ENCODE assay signal across 10 cellular contexts in genomic region chr19:49554701-49555181, GRCh38. TPM values are rescaled to one million over a fixed set of nuclear protein-coding genes. Genes with fewer than 3 reads are reported as not detected.
A peak's percentile ranks its signal among the peaks of the same experiment; 100 is the strongest.
DNase-seq lines count a peak whose midpoint lies in the region; ATAC-seq and TF ChIP-seq lines count a peak whose summit lies in the region.
"Had no signal": no experiment of that assay in that cellular context is flagged by ENCODE, and none has a peak within 500 bp of the region (broad histone marks: within the 10 kb centered on the region; RNA-seq: fewer than 3 reads in every experiment).

No MANE protein-coding gene starts in this region.

- no peaks in the 10 kb centered on the region for H4K20me1 ChIP-seq in SK-N-SH (ENCODE audit: insufficient read depth)

- H2AFZ ChIP-seq in SK-N-SH (ENCODE audit: low read depth), result no peak overlapping the region

- no peak overlapping the region for H3K4me3 ChIP-seq in CD8-positive, alpha-beta memory T cell (ENCODE audit: low read length)
- no peak overlapping the region for H3K4me3 ChIP-seq in SK-N-SH (ENCODE audit: low read depth in 2 of 2, low read length in 1 of 2)

- CTCF ChIA-PET in CD8-positive, alpha-beta memory T cell (lab: Charles Lee), result interaction anchor here (4.2 to 11.4 kb wide), 2 partner anchors 11 to 16 kb away, joined by 24 to 128 read pairs; no protein-coding TSS in a partner anchor
- CTCF ChIA-PET in activated CD4-positive, alpha-beta memory T cell treated with anti-CD3 and anti-CD28 coated beads, Interleukin-2, amount 10 ng/mL, durations not matched to agents 7 days and 5 days (lab: Charles Lee), result interaction anchor here (0.9 to 10.7 kb wide), 5 partner anchors 8 to 78 kb away, joined by 3 to 297 read pairs (median 4); no protein-coding TSS in a partner anchor
- CTCF ChIA-PET in SK-N-SH (lab: Yijun Ruan, JAX), result interaction anchor here (0.6 to 1.6 kb wide), 2 partner anchors 16 to 1376 kb away, joined by 3 to 4 read pairs; no protein-coding TSS in a partner anchor

- WGBS in SK-N-SH (ENCODE audit: low lambda C conversion rate), result 95% methylated on average over 17 of the region's 17 CpGs

- H3K9me2 ChIP-seq in SK-N-SH, result no peaks in the 10 kb centered on the region

- H3K27me3 ChIP-seq in CD8-positive, alpha-beta memory T cell (ENCODE audit: insufficient read depth, low read length, poor library complexity, severe bottlenecking), result no peaks in the 10 kb centered on the region
- no peaks in the 10 kb centered on the region for H3K27me3 ChIP-seq in SK-N-SH (ENCODE audit: insufficient read depth)

- POLR2A ChIA-PET in CD8-positive, alpha-beta memory T cell (lab: Charles Lee), result interaction anchor here (0.5 to 1.0 kb wide), 6 partner anchors 21 to 86 kb away, joined by 3 to 4 read pairs (median 3); partner anchors contain the start of gene FLT3LG
- POLR2A ChIA-PET in activated CD4-positive, alpha-beta memory T cell treated with anti-CD3 and anti-CD28 coated beads, Interleukin-2, amount 10 ng/mL, durations not matched to agents 7 days and 5 days (lab: Charles Lee), result interaction anchor here (0.7 to 5.6 kb wide), 8 partner anchors 7 to 86 kb away, joined by 3 to 41 read pairs (median 4); no protein-coding TSS in a partner anchor
- POLR2A ChIA-PET in SK-N-SH (lab: Yijun Ruan, JAX), result no interaction called here

- no peak for TF ChIP-seq EP300 in SK-N-SH (IDR thresholded peaks at IDR 0.05; ENCODE audit: borderline replicate concordance in 1 of 2, low read depth in 1 of 2, low read length in 1 of 2)

- ATAC-seq in GM18858 (IDR thresholded peaks at IDR 0.05; ENCODE audit: unreplicated experiment) (no peak), GM21786 (IDR thresholded peaks at IDR 0.05; ENCODE audit: unreplicated experiment) (no peak)

- no peak for TF ChIP-seq RAD21 in SK-N-SH (IDR thresholded peaks at IDR 0.05; ENCODE audit: low read length)

- no peaks in the 10 kb centered on the region for H3K9me3 Mint-ChIP-seq in CD8-positive, alpha-beta memory T cell
- H3K9me3 Mint-ChIP-seq in activated CD4-positive, alpha-beta memory T cell treated with anti-CD3 and anti-CD28 coated beads, Interleukin-2, amount 10 ng/mL, durations not matched to agents 7 days and 5 days, result no peaks in the 10 kb centered on the region
- H3K9me3 Mint-ChIP-seq in progenitor cell of endocrine pancreas (ENCODE audit: low read depth), result no peaks in the 10 kb centered on the region

- peaks cover 12 to 42% (median 12%) of the 10 kb centered on the region in 3 donors for H3K36me3 Mint-ChIP-seq in CD8-positive, alpha-beta memory T cell
- H3K36me3 Mint-ChIP-seq in activated CD4-positive, alpha-beta memory T cell treated with anti-CD3 and anti-CD28 coated beads, Interleukin-2, amount 10 ng/mL, durations not matched to agents 7 days and 5 days (ENCODE audit: low read depth), result peaks cover 54% of the 10 kb centered on the region
- peaks cover 30% of the 10 kb centered on the region for H3K36me3 Mint-ChIP-seq in progenitor cell of endocrine pancreas (ENCODE audit: insufficient read depth)

- H3K9ac ChIP-seq in SK-N-SH, result no peak overlapping the region

- H3K79me2 ChIP-seq in SK-N-SH (ENCODE audit: insufficient read depth), result no peaks in the 10 kb centered on the region

- TF ChIP-seq CTCF in progenitor cell of endocrine pancreas (IDR thresholded peaks at IDR 0.05; ENCODE audit: unreplicated experiment) (no peak), SK-N-SH (IDR thresholded peaks at IDR 0.05) (no peak)

- peak in 4 of 5 donors; percentile 47 to 59 (median 56) for DNase-seq in CD8-positive, alpha-beta memory T cell
- DNase-seq in activated CD4-positive, alpha-beta memory T cell treated with anti-CD3 and anti-CD28 coated beads, Interleukin-2, amount 10 ng/mL, durations not matched to agents 7 days and 5 days, result peak; percentile 76
- DNase-seq in epithelial cell of prostate (ENCODE audit: low read depth, low spot score) (no peak), progenitor cell of endocrine pancreas (ENCODE audit: low spot score, unreplicated experiment) (no peak), SK-N-SH (no peak), globus pallidus (ENCODE audit: low spot score) (no peak)
- DNase-seq: hypothalamus had no signal

- peaks cover 31% of the 10 kb centered on the region for H3K36me3 ChIP-seq in CD8-positive, alpha-beta memory T cell (ENCODE audit: insufficient read depth, low read length)
- H3K36me3 ChIP-seq in SK-N-SH (replicated peaks in 1 of 2; ENCODE audit: control insufficient read depth in 1 of 2, insufficient read depth in 2 of 2, low read length in 1 of 2), result peaks cover 18 to 35% of the 10 kb centered on the region in 2 experiments

- peaks cover 88% of the 10 kb centered on the region for H3K4me1 ChIP-seq in CD8-positive, alpha-beta memory T cell (ENCODE audit: insufficient read depth, low read length)
- H3K4me1 ChIP-seq in SK-N-SH (ENCODE audit: control insufficient read depth in 1 of 2, insufficient read depth in 2 of 2, low read depth in 1 of 2, low read length in 1 of 2), result no peaks in the 10 kb centered on the region; a peak in 1 of 4 replicates

- peaks cover 4% of the 10 kb centered on the region for H3F3A ChIP-seq in SK-N-SH (replicated peaks; ENCODE audit: insufficient read depth)

- H3K4me1 Mint-ChIP-seq in CD8-positive, alpha-beta memory T cell, result peaks cover 58 to 67% (median 60%) of the 10 kb centered on the region in 3 donors
- peaks cover 79% of the 10 kb centered on the region for H3K4me1 Mint-ChIP-seq in activated CD4-positive, alpha-beta memory T cell treated with anti-CD3 and anti-CD28 coated beads, Interleukin-2, amount 10 ng/mL, durations not matched to agents 7 days and 5 days
- H3K4me1 Mint-ChIP-seq in progenitor cell of endocrine pancreas (ENCODE audit: low read depth), result peaks cover 24% of the 10 kb centered on the region

- peaks cover 0 to 3% of the 10 kb centered on the region in 2 donors for H3K27me3 Mint-ChIP-seq in CD8-positive, alpha-beta memory T cell
- no peaks in the 10 kb centered on the region for H3K27me3 Mint-ChIP-seq in activated CD4-positive, alpha-beta memory T cell treated with anti-CD3 and anti-CD28 coated beads, Interleukin-2, amount 10 ng/mL, durations not matched to agents 7 days and 5 days
- H3K27me3 Mint-ChIP-seq in progenitor cell of endocrine pancreas, result no peaks in the 10 kb centered on the region

- H3K9me3 ChIP-seq in CD8-positive, alpha-beta memory T cell (ENCODE audit: low read length), result no peaks in the 10 kb centered on the region
- H3K9me3 ChIP-seq in SK-N-SH, result no peaks in the 10 kb centered on the region

- no peak overlapping the region for H3K4me2 ChIP-seq in SK-N-SH

- H3K27ac ChIP-seq in CD8-positive, alpha-beta memory T cell (ENCODE audit: low read depth, low read length), result no peak overlapping the region
- H3K27ac ChIP-seq in epithelial cell of prostate (peak overlapping the region; percentile 94), SK-N-SH (ENCODE audit: low read depth in 2 of 2, low read length in 1 of 2) (no peak overlapping the region)
- H3K27ac ChIP-seq: HL-60 had no signal

- peak overlapping the region; percentile 14 to 88 (median 70) for H3K4me3 Mint-ChIP-seq in CD8-positive, alpha-beta memory T cell
- H3K4me3 Mint-ChIP-seq in activated CD4-positive, alpha-beta memory T cell treated with anti-CD3 and anti-CD28 coated beads, Interleukin-2, amount 10 ng/mL, durations not matched to agents 7 days and 5 days, result peak overlapping the region; percentile 52
- peak overlapping the region; percentile 53 for H3K4me3 Mint-ChIP-seq in progenitor cell of endocrine pancreas (ENCODE audit: low read depth)

- peak overlapping the region; percentile 54 to 99 (median 88) for H3K27ac Mint-ChIP-seq in CD8-positive, alpha-beta memory T cell
- peak overlapping the region; percentile 91 for H3K27ac Mint-ChIP-seq in activated CD4-positive, alpha-beta memory T cell treated with anti-CD3 and anti-CD28 coated beads, Interleukin-2, amount 10 ng/mL, durations not matched to agents 7 days and 5 days
- peak overlapping the region; percentile 97 for H3K27ac Mint-ChIP-seq in progenitor cell of endocrine pancreas

RNA-seq across cellular contexts. Expression of gene NOSIP, which starts 25.6 kb away (rescaled TPM):
- 10 to 100 TPM; 62.5 to 64.3 TPM for total RNA-seq in CD8-positive, alpha-beta memory T cell
- 414 TPM for polyA plus RNA-seq in CD8-positive, alpha-beta memory T cell
- 100 to 1,000 TPM; 162 to 163 TPM for total RNA-seq in activated CD4-positive, alpha-beta memory T cell treated with anti-CD3 and anti-CD28 coated beads, Interleukin-2, amount 10 ng/mL, durations not matched to agents 7 days and 5 days
- 75.0 and 82.1 TPM in 2 replicates for total RNA-seq in progenitor cell of endocrine pancreas
- polyA plus RNA-seq in SK-N-SH (2012; rRNA removed), result 101 and 128 TPM in 2 replicates
- polyA plus RNA-seq in SK-N-SH (2012; cell fraction: cytosol; rRNA removed), result 53.6 and 77.6 TPM in 2 replicates
- polyA plus RNA-seq in SK-N-SH (2012; cell fraction: nucleus; rRNA removed), result 159 and 225 TPM in 2 replicates

RNA-seq across cellular contexts. Expression of gene PRRG2, which starts 26.4 kb away (rescaled TPM):
- 1 to 10 TPM; 1.2 TPM for total RNA-seq in CD8-positive, alpha-beta memory T cell
- 0.24 TPM for polyA plus RNA-seq in CD8-positive, alpha-beta memory T cell
- 1 to 10 TPM; 1.0 to 1.1 TPM for total RNA-seq in activated CD4-positive, alpha-beta memory T cell treated with anti-CD3 and anti-CD28 coated beads, Interleukin-2, amount 10 ng/mL, durations not matched to agents 7 days and 5 days
- 6.8 and 8.3 TPM in 2 replicates for total RNA-seq in progenitor cell of endocrine pancreas
- 0.42 and 0.44 TPM in 2 replicates for polyA plus RNA-seq in SK-N-SH (2012; rRNA removed)
- 0.21 and 0.62 TPM in 2 replicates for polyA plus RNA-seq in SK-N-SH (2012; cell fraction: cytosol; rRNA removed)
- polyA plus RNA-seq in SK-N-SH (2012; cell fraction: nucleus; rRNA removed), result 0.33 and 0.42 TPM in 2 replicates

RNA-seq across cellular contexts. Expression of gene RCN3, which starts 26.9 kb away (rescaled TPM):
- total RNA-seq in CD8-positive, alpha-beta memory T cell, result 1 to 10 TPM; 1.4 to 1.7 TPM
- 2.1 TPM for polyA plus RNA-seq in CD8-positive, alpha-beta memory T cell
- total RNA-seq in activated CD4-positive, alpha-beta memory T cell treated with anti-CD3 and anti-CD28 coated beads, Interleukin-2, amount 10 ng/mL, durations not matched to agents 7 days and 5 days, result 1 to 10 TPM; 1.8 to 2.0 TPM
- total RNA-seq in progenitor cell of endocrine pancreas, result 43.4 and 58.0 TPM in 2 replicates
- 1.4 and 1.8 TPM in 2 replicates for polyA plus RNA-seq in SK-N-SH (2012; rRNA removed)
- 0.48 and 0.67 TPM in 2 replicates for polyA plus RNA-seq in SK-N-SH (2012; cell fraction: cytosol; rRNA removed)
- polyA plus RNA-seq in SK-N-SH (2012; cell fraction: nucleus; rRNA removed), result 11.6 and 13.9 TPM in 2 replicates

RNA-seq across cellular contexts. Expression of gene PRR12, which starts 36.2 kb away (rescaled TPM):
- total RNA-seq in CD8-positive, alpha-beta memory T cell, result 10 to 100 TPM; 25.9 to 27.5 TPM
- polyA plus RNA-seq in CD8-positive, alpha-beta memory T cell, result 0.81 TPM
- total RNA-seq in activated CD4-positive, alpha-beta memory T cell treated with anti-CD3 and anti-CD28 coated beads, Interleukin-2, amount 10 ng/mL, durations not matched to agents 7 days and 5 days, result 10 to 100 TPM; 33.0 to 36.2 TPM
- total RNA-seq in progenitor cell of endocrine pancreas, result 61.2 and 64.5 TPM in 2 replicates
- 0.71 and 1.7 TPM in 2 replicates for polyA plus RNA-seq in SK-N-SH (2012; rRNA removed)
- polyA plus RNA-seq in SK-N-SH (2012; cell fraction: cytosol; rRNA removed), result 1.4 and 1.8 TPM in 2 replicates
- polyA plus RNA-seq in SK-N-SH (2012; cell fraction: nucleus; rRNA removed), result 5.2 and 8.9 TPM in 2 replicates

RNA-seq across cellular contexts. Expression of gene FCGRT, which starts 42.3 kb away (rescaled TPM):
- total RNA-seq in CD8-positive, alpha-beta memory T cell, result 10 to 100 TPM; 16.2 to 16.3 TPM
- polyA plus RNA-seq in CD8-positive, alpha-beta memory T cell, result 52.4 TPM
- total RNA-seq in activated CD4-positive, alpha-beta memory T cell treated with anti-CD3 and anti-CD28 coated beads, Interleukin-2, amount 10 ng/mL, durations not matched to agents 7 days and 5 days, result 10 to 100 TPM; 10.2 to 11.1 TPM
- 153 and 169 TPM in 2 replicates for total RNA-seq in progenitor cell of endocrine pancreas
- 75.3 and 91.4 TPM in 2 replicates for polyA plus RNA-seq in SK-N-SH (2012; rRNA removed)
- 41.3 and 62.1 TPM in 2 replicates for polyA plus RNA-seq in SK-N-SH (2012; cell fraction: cytosol; rRNA removed)
- 108 and 132 TPM in 2 replicates for polyA plus RNA-seq in SK-N-SH (2012; cell fraction: nucleus; rRNA removed)

Comparison
In these comparisons a context has a peak if more than half of its experiments do, and no peak if none do; other contexts are left out.
1. DNase-seq: peak in CD8-positive, alpha-beta memory T cell (4 of 5) and activated CD4-positive, alpha-beta memory T cell treated with anti-CD3 and anti-CD28 coated beads, Interleukin-2, amount 10 ng/mL, durations not matched to agents 7 days and 5 days (single experiment); none in epithelial cell of prostate (single experiment), progenitor cell of endocrine pancreas (single experiment), SK-N-SH (single experiment) and globus pallidus (single experiment).
2. RNA of gene RCN3, which starts 26.9 kb away (total RNA-seq): 43.4 to 58.0 TPM in progenitor cell of endocrine pancreas; 1.8 to 2.0 TPM in activated CD4-positive, alpha-beta memory T cell treated with anti-CD3 and anti-CD28 coated beads, Interleukin-2, amount 10 ng/mL, durations not matched to agents 7 days and 5 days and 1.4 to 1.7 TPM in CD8-positive, alpha-beta memory T cell; every median in the first group is over 10 times any median in the second.
3. Peak in every context shown above with its lines, with median percentiles within 50 percentile points of each other: H3K27ac Mint-ChIP-seq and H3K4me3 Mint-ChIP-seq.